In the genomic region with DNA sequence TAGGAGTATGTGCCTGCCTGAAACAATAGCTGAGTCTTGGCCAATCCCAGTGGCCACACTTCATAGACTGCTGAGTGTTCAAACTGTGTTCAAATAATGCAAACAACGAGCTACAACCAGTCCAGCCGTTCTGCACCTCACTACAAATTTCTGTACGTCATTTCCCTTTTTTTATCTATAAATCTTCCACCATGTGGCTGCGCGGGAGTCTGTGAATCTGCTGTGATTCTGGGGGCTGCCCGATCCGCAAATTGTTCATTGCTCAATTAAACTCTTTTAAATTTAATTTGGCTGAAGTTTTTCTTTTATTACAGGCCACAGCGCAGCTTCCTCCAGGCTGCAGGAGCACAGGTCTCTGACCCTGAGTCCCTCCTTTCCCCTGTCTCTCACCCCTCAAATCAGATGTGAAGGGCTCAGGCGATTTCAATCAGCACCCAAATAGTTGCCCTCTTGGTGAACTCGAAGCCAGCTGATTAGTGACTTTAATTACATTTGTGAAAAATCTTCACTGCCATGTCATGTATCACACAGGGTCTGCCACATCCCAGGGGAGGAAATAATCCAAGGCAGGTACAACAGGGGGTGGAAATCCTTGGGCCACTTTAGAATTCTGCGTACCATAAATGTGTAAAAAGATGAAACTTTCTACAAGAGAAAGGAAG, we compare ENCODE assay signal across 20 cellular contexts.
"Had no signal": no experiment of that assay in that cellular context is flagged by ENCODE, and none has a peak within 500 bp of the region (broad histone marks: within the 10 kb centered on the region; RNA-seq: fewer than 3 reads in every experiment).

No MANE protein-coding gene starts in this region.

- ATAC-seq: activated naive CD8-positive, alpha-beta T cell treated with anti-CD3 and anti-CD28 coated beads, Interleukin-2, amount 50 U/mL, for 24 hours; activated T-helper 17 cell treated with anti-CD3 and anti-CD28 coated beads, Interleukin-2, amount 50 U/mL, for 72 hours; esophagus mucosa; natural killer cell had no signal

- DNase-seq: activated CD4-positive, alpha-beta T cell treated with anti-CD3 and anti-CD28 coated beads, Interleukin-2, amount 50 U/mL, for 48 hours; activated CD4-positive, CD25-positive, alpha-beta regulatory T cell treated with anti-CD3 and anti-CD28 coated beads, Interleukin-2, amount 50 U/mL, for 72 hours; activated naive CD4-positive, alpha-beta T cell treated with Interleukin-2 at 50 U/mL for 16 hours; activated naive CD8-positive, alpha-beta T cell treated with anti-CD3 and anti-CD28 coated beads, Interleukin-2, amount 50 U/mL, for 24 hours; aorta; hippocampal formation; mesendoderm; natural killer cell; nucleus accumbens; stimulated activated CD4-positive, alpha-beta T cell treated with anti-CD3 and anti-CD28 coated beads, Interleukin-15, amount 100 ng/mL, for 24 hours; stimulated activated CD4-positive, alpha-beta T cell treated with anti-CD3 and anti-CD28 coated beads, Interleukin-4, amount 100 ng/mL, for 1 hour; stimulated activated naive CD4-positive, alpha-beta T cell; substantia nigra; transverse colon had no signal

- H3K4me1 ChIP-seq: breast epithelium had no signal

- H3K36me3 ChIP-seq: breast epithelium, right atrium auricular region, transverse colon had no signal

- H3K4me3 Mint-ChIP-seq: activated naive CD8-positive, alpha-beta T cell treated with anti-CD3 and anti-CD28 coated beads, Interleukin-2, amount 50 U/mL, for 24 hours; activated T-helper 17 cell treated with anti-CD3 and anti-CD28 coated beads, Interleukin-2, amount 50 U/mL, for 72 hours; natural killer cell had no signal

- H3K27ac Mint-ChIP-seq: activated naive CD8-positive, alpha-beta T cell treated with anti-CD3 and anti-CD28 coated beads, Interleukin-2, amount 50 U/mL, for 24 hours; activated T-helper 17 cell treated with anti-CD3 and anti-CD28 coated beads, Interleukin-2, amount 50 U/mL, for 72 hours; natural killer cell; progenitor cell of endocrine pancreas had no signal

- H3K4me3 ChIP-seq: breast epithelium, right atrium auricular region, skin epidermis, transverse colon had no signal

- H3K4me1 Mint-ChIP-seq: natural killer cell had no signal

- H3K27ac ChIP-seq: breast epithelium, right atrium auricular region, transverse colon had no signal

- H3K27me3 ChIP-seq: breast epithelium, right atrium auricular region, transverse colon had no signal
